In the genomic region with DNA sequence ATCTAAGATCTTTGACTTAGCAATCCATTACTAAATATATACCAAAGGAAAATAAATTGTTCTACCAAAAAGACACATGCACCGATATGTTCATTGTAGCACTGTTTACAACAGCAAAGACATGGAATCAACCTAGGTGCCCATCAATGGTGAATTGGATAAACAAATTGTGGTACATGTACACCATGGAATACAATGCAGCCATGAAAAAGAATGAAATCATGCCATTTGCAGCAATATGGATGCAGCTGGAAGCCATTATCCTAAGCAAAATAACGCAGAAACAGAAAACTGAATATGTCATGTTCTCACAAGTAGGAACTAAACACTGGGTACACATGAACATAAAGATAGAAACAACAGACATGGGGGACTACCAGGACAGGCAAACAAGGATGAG, we compare ENCODE assay signal across 27 cellular contexts.
"Had no signal": no experiment of that assay in that cellular context is flagged by ENCODE, and none has a peak within 500 bp of the region (broad histone marks: within the 10 kb centered on the region; RNA-seq: fewer than 3 reads in every experiment).

No MANE protein-coding gene starts in this region.

- H3K4me1 Mint-ChIP-seq: memory B cell had no signal

- H3K36me3 Mint-ChIP-seq: memory B cell had no signal

- H3K27ac ChIP-seq: colonic mucosa, epithelial cell of prostate, esophagus squamous epithelium, gastrocnemius medialis, heart right ventricle, left lung had no signal

- H3K36me3 ChIP-seq: colonic mucosa, esophagus squamous epithelium, gastrocnemius medialis, heart right ventricle, left lung had no signal

- H3K27me3 Mint-ChIP-seq: dendritic cell treated with granulocyte-macrophage colony-stimulating factor and Interleukin-4, amounts not matched to agents 40 ng/mL and 50 ng/mL, for 4 days; effector memory CD8-positive, alpha-beta T cell; memory B cell had no signal

- H3K4me3 ChIP-seq: colonic mucosa, esophagus squamous epithelium, gastrocnemius medialis, heart right ventricle, left lung, lung had no signal

- H3K4me1 ChIP-seq: colonic mucosa, esophagus squamous epithelium, gastrocnemius medialis, heart right ventricle, left lung had no signal

- H3K9me3 ChIP-seq: colonic mucosa, esophagus squamous epithelium, gastrocnemius medialis had no signal

- H3K27me3 ChIP-seq: colonic mucosa, esophagus squamous epithelium, gastrocnemius medialis, heart right ventricle, left lung had no signal

- H3K4me3 Mint-ChIP-seq: dendritic cell treated with granulocyte-macrophage colony-stimulating factor and Interleukin-4, amounts not matched to agents 40 ng/mL and 50 ng/mL, for 4 days; effector memory CD8-positive, alpha-beta T cell; endodermal cell; memory B cell had no signal

- FAIRE-seq: endometrium, islet of Langerhans, keratinocyte had no signal

- H3K27ac Mint-ChIP-seq: dendritic cell treated with granulocyte-macrophage colony-stimulating factor and Interleukin-4, amounts not matched to agents 40 ng/mL and 50 ng/mL, for 4 days; effector memory CD8-positive, alpha-beta T cell; endodermal cell; memory B cell had no signal

- DNase-seq: colonic mucosa; cortex of kidney; effector CD8-positive, alpha-beta T cell; effector memory CD8-positive, alpha-beta T cell; endodermal cell; erythroblast; esophagus squamous epithelium; foreskin fibroblast; foreskin melanocyte; gastrocnemius medialis; glutamatergic neuron; head of caudate nucleus; heart right ventricle; hippocampal formation; left cardiac atrium; left lung; left ventricle myocardium superior; mammary epithelial cell; mesendoderm; midbrain had no signal
